Comparison of ENCODE assay signal across 28 cellular contexts in genomic region chr1:64348270-64348669, GRCh38.
"Had no signal": no experiment of that assay in that cellular context is flagged by ENCODE, and none has a peak within 500 bp of the region (broad histone marks: within the 10 kb centered on the region; RNA-seq: fewer than 3 reads in every experiment).

No MANE protein-coding gene starts in this region.

- H3K36me3 Mint-ChIP-seq: stimulated activated effector memory CD8-positive, alpha-beta T cell treated with anti-CD3 and anti-CD28 coated beads, Interleukin-12 subunit alpha, Interleukin-12 subunit beta, amount 100 ng/mL, for 72 hours; stimulated activated memory B cell treated with anti-CD40 and anti-IgM and Interleukin-4, amounts not matched to agents 10 μg/mL and 1 μg/mL and 100 μg/mL, for 72 hours; stimulated activated naive B cell treated with anti-CD40 and anti-IgM and Interleukin-4, amounts not matched to agents 10 μg/mL and 1 μg/mL and 100 μg/mL, for 72 hours; type B pancreatic cell had no signal

- H3K27ac Mint-ChIP-seq: stimulated activated effector memory CD8-positive, alpha-beta T cell treated with anti-CD3 and anti-CD28 coated beads, Interleukin-12 subunit alpha, Interleukin-12 subunit beta, amount 100 ng/mL, for 72 hours; stimulated activated memory B cell treated with anti-CD40 and anti-IgM and Interleukin-4, amounts not matched to agents 10 μg/mL and 1 μg/mL and 100 μg/mL, for 72 hours; stimulated activated naive B cell treated with anti-CD40 and anti-IgM and Interleukin-4, amounts not matched to agents 10 μg/mL and 1 μg/mL and 100 μg/mL, for 72 hours; stimulated activated naive CD8-positive, alpha-beta T cell treated with anti-CD3 and anti-CD28 coated beads, Interleukin-15, amount 100 ng/mL, for 72 hours; stimulated activated naive CD8-positive, alpha-beta T cell treated with anti-CD3 and anti-CD28 coated beads, Interleukin-15, Interleukin-2, amounts not matched to agents 100 ng/mL and 50 ng/mL, for 24 hours; type B pancreatic cell had no signal

- H3K27me3 Mint-ChIP-seq: stimulated activated naive CD8-positive, alpha-beta T cell treated with anti-CD3 and anti-CD28 coated beads, Interleukin-15, amount 100 ng/mL, for 72 hours had no signal

- ATAC-seq: stimulated activated memory B cell treated with anti-CD40 and anti-IgM and Interleukin-4, amounts not matched to agents 10 μg/mL and 1 μg/mL and 100 μg/mL, for 72 hours; stimulated activated naive B cell treated with anti-CD40 and anti-IgM and Interleukin-4, amounts not matched to agents 10 μg/mL and 1 μg/mL and 100 μg/mL, for 72 hours; stimulated activated naive CD8-positive, alpha-beta T cell treated with anti-CD3 and anti-CD28 coated beads, Interleukin-15, Interleukin-2, amounts not matched to agents 100 U/mL and 50 U/mL, for 24 hours had no signal

- H3K9me3 ChIP-seq: stomach, suprapubic skin, testis, thoracic aorta, thyroid gland, tibial artery, tibial nerve, transverse colon, upper lobe of left lung, upper lobe of right lung, uterus, vagina had no signal

- H3K4me3 ChIP-seq: stomach, suprapubic skin, testis, thoracic aorta, thyroid gland, tibial artery, tibial nerve, transverse colon, upper lobe of left lung, upper lobe of right lung, uterus, vagina had no signal

- H3K27me3 ChIP-seq: stomach, suprapubic skin, testis, thyroid gland, tibial artery, tibial nerve, transverse colon, upper lobe of left lung, upper lobe of right lung, uterus, vagina had no signal

- H3K36me3 ChIP-seq: stomach, suprapubic skin, thoracic aorta, thyroid gland, tibial artery, tibial nerve, transverse colon, upper lobe of left lung, upper lobe of right lung, uterus, vagina had no signal

- H3K9me3 Mint-ChIP-seq: stimulated activated effector memory CD8-positive, alpha-beta T cell treated with anti-CD3 and anti-CD28 coated beads, Interleukin-12 subunit alpha, Interleukin-12 subunit beta, amount 100 ng/mL, for 72 hours; stimulated activated memory B cell treated with anti-CD40 and anti-IgM and Interleukin-4, amounts not matched to agents 10 μg/mL and 1 μg/mL and 100 μg/mL, for 72 hours; stimulated activated naive B cell treated with anti-CD40 and anti-IgM and Interleukin-4, amounts not matched to agents 10 μg/mL and 1 μg/mL and 100 μg/mL, for 72 hours; stimulated activated naive CD8-positive, alpha-beta T cell treated with anti-CD3 and anti-CD28 coated beads, Interleukin-15, amount 100 ng/mL, for 72 hours; stimulated activated naive CD8-positive, alpha-beta T cell treated with anti-CD3 and anti-CD28 coated beads, Interleukin-15, Interleukin-2, amounts not matched to agents 100 ng/mL and 50 ng/mL, for 24 hours; type B pancreatic cell had no signal

- H3K4me1 Mint-ChIP-seq: stimulated activated effector memory CD8-positive, alpha-beta T cell treated with anti-CD3 and anti-CD28 coated beads, Interleukin-12 subunit alpha, Interleukin-12 subunit beta, amount 100 ng/mL, for 72 hours; stimulated activated memory B cell treated with anti-CD40 and anti-IgM and Interleukin-4, amounts not matched to agents 10 μg/mL and 1 μg/mL and 100 μg/mL, for 72 hours; stimulated activated naive B cell treated with anti-CD40 and anti-IgM and Interleukin-4, amounts not matched to agents 10 μg/mL and 1 μg/mL and 100 μg/mL, for 72 hours; stimulated activated naive CD8-positive, alpha-beta T cell treated with anti-CD3 and anti-CD28 coated beads, Interleukin-15, amount 100 ng/mL, for 72 hours had no signal

- H3K27ac ChIP-seq: stomach, suprapubic skin, testis, thoracic aorta, thyroid gland, tibial artery, tibial nerve, transverse colon, upper lobe of left lung, upper lobe of right lung, uterus, vagina had no signal

- DNase-seq: stimulated activated CD4-positive, alpha-beta T cell treated with anti-CD3 and anti-CD28 coated beads, Interleukin-2, amount 100 ng/mL, for 48 hours; stimulated activated CD4-positive, alpha-beta T cell treated with anti-CD3 and anti-CD28 coated beads, Interleukin-4, amount 100 ng/mL, for 1 hour; stimulated activated CD4-positive, alpha-beta T cell treated with anti-CD3 and anti-CD28 coated beads, Interleukin-4, amount 100 ng/mL, for 24 hours; stimulated activated CD4-positive, alpha-beta T cell treated with anti-CD3 and anti-CD28 coated beads, Interleukin-4, amount 100 ng/mL, for 4 hours; stimulated activated CD8-positive, alpha-beta memory T cell treated with anti-CD3 and anti-CD28 coated beads, Interleukin-4, amount 100 ng/mL, for 48 hours; stimulated activated naive B cell treated with anti-CD40 and anti-IgM and Interleukin-4, amounts not matched to agents 10 μg/mL and 1 μg/mL and 100 μg/mL, for 72 hours; stimulated activated naive CD4-positive, alpha-beta T cell; stimulated activated naive CD4-positive, alpha-beta T cell treated with Interleukin-2 at 50 U/mL for 16 hours; stimulated activated naive CD8-positive, alpha-beta T cell treated with anti-CD3 and anti-CD28 coated beads, Interleukin-15, amount 100 ng/mL, for 72 hours; stimulated activated naive CD8-positive, alpha-beta T cell treated with anti-CD3 and anti-CD28 coated beads, Interleukin-15, Interleukin-2, amounts not matched to agents 100 U/mL and 50 U/mL, for 24 hours; stomach; substantia nigra; testis; thyroid gland; tibial artery; transverse colon; trophoblast cell; upper lobe of left lung; upper lobe of right lung; uterus had no signal

- H3K4me3 Mint-ChIP-seq: stimulated activated effector memory CD8-positive, alpha-beta T cell treated with anti-CD3 and anti-CD28 coated beads, Interleukin-12 subunit alpha, Interleukin-12 subunit beta, amount 100 ng/mL, for 72 hours; stimulated activated memory B cell treated with anti-CD40 and anti-IgM and Interleukin-4, amounts not matched to agents 10 μg/mL and 1 μg/mL and 100 μg/mL, for 72 hours; stimulated activated naive B cell treated with anti-CD40 and anti-IgM and Interleukin-4, amounts not matched to agents 10 μg/mL and 1 μg/mL and 100 μg/mL, for 72 hours; stimulated activated naive CD8-positive, alpha-beta T cell treated with anti-CD3 and anti-CD28 coated beads, Interleukin-15, amount 100 ng/mL, for 72 hours; stimulated activated naive CD8-positive, alpha-beta T cell treated with anti-CD3 and anti-CD28 coated beads, Interleukin-15, Interleukin-2, amounts not matched to agents 100 ng/mL and 50 ng/mL, for 24 hours; type B pancreatic cell had no signal

- H3K4me1 ChIP-seq: testis, thyroid gland, tibial artery, tibial nerve, transverse colon, upper lobe of left lung, upper lobe of right lung, uterus had no signal
